ENCODE assay signal across 13 cellular contexts in genomic region chr11:114412946-114413345, GRCh38. TPM values are rescaled to one million over a fixed set of nuclear protein-coding genes. Genes with fewer than 3 reads are reported as not detected.
DNase-seq lines count a peak whose midpoint lies in the region; ATAC-seq and TF ChIP-seq lines count a peak whose summit lies in the region.
"Had no signal": no experiment of that assay in that cellular context is flagged by ENCODE, and none has a peak within 500 bp of the region (broad histone marks: within the 10 kb centered on the region; RNA-seq: fewer than 3 reads in every experiment).

No MANE protein-coding gene starts in this region.

- no peak overlapping the region for H4K91ac ChIP-seq in H9 (ENCODE audit: insufficient read length, low read depth, low read length)

- POLR2A ChIA-PET in WTC11 (lab: Charles Lee): no interaction called here
- POLR2A ChIA-PET in activated CD8-positive, alpha-beta T cell treated with anti-CD3 and anti-CD28 coated beads, Interleukin-2, amount 10 ng/mL, durations not matched to agents 7 days and 5 days (lab: Charles Lee): no interaction called here

- no peak overlapping the region for H2BK12ac ChIP-seq in H9 (ENCODE audit: insufficient read length, low read depth, low read length)

- H3K4me1 ChIP-seq in H9 (ENCODE audit: insufficient read depth, low read length): peaks cover 2% of the 10 kb centered on the region; the same call in 1 of the 2 replicates
- H3K4me1 ChIP-seq: Caco-2, HAP-1 had no signal

- no peak overlapping the region for H3K4ac ChIP-seq in H9 (ENCODE audit: low read depth, low read length)

- H2BK120ac ChIP-seq in H9 (ENCODE audit: low read depth, low read length, poor library complexity, severe bottlenecking): peak overlapping the region; percentile 6

- no peak overlapping the region for H3K27ac ChIP-seq in H9 (ENCODE audit: insufficient read length, low read depth, low read length)
- H3K27ac ChIP-seq: HL-60 had no signal

- H2AK5ac ChIP-seq in H9 (ENCODE audit: insufficient read length, low read length): no peak overlapping the region

- no peak overlapping the region for H3K23ac ChIP-seq in H9 (ENCODE audit: insufficient read length, low read depth, low read length)

- H3K36me3 Mint-ChIP-seq in H9 (ENCODE audit: insufficient read depth in 1 of 3, low read depth in 3 of 3): peaks cover 11 to 42% (median 39%) of the 10 kb centered on the region in 3 experiments
- peaks cover 30% of the 10 kb centered on the region for H3K36me3 Mint-ChIP-seq in WTC11
- peaks cover 31 to 42% of the 10 kb centered on the region in 2 donors for H3K36me3 Mint-ChIP-seq in stimulated activated naive B cell treated with anti-CD40 and anti-IgM and Interleukin-4, amounts not matched to agents 10 μg/mL and 1 μg/mL and 100 μg/mL, for 72 hours
- H3K36me3 Mint-ChIP-seq in activated CD8-positive, alpha-beta T cell treated with anti-CD3 and anti-CD28 coated beads, Interleukin-2, amount 10 ng/mL, durations not matched to agents 7 days and 5 days (ENCODE audit: low read depth): peaks cover 23% of the 10 kb centered on the region

- no peak overlapping the region for H4K5ac ChIP-seq in H9 (ENCODE audit: insufficient read length, low read depth, low read length)

- no peaks in the 10 kb centered on the region for H3K27me3 ChIP-seq in H9 (ENCODE audit: insufficient read depth, low read length)

- no peaks in the 10 kb centered on the region for H4K20me1 ChIP-seq in H9 (ENCODE audit: control insufficient read depth, insufficient read depth, insufficient read length)

- no peak overlapping the region for H2BK15ac ChIP-seq in H9 (ENCODE audit: low read depth, low read length)

- H3K56ac ChIP-seq in H9 (ENCODE audit: insufficient read length, low read depth, low read length): no peak overlapping the region

- H3K9ac ChIP-seq in H9 (ENCODE audit: extremely low read depth, insufficient read length, low read length): no peak overlapping the region

- H3K27me3 Mint-ChIP-seq in H9 (ENCODE audit: low read depth): no peaks in the 10 kb centered on the region
- no peaks in the 10 kb centered on the region for H3K27me3 Mint-ChIP-seq in WTC11 (ENCODE audit: low read depth)
- H3K27me3 Mint-ChIP-seq in stimulated activated naive B cell treated with anti-CD40 and anti-IgM and Interleukin-4, amounts not matched to agents 10 μg/mL and 1 μg/mL and 100 μg/mL, for 72 hours: no peaks in the 10 kb centered on the region
- H3K27me3 Mint-ChIP-seq in activated CD8-positive, alpha-beta T cell treated with anti-CD3 and anti-CD28 coated beads, Interleukin-2, amount 10 ng/mL, durations not matched to agents 7 days and 5 days (ENCODE audit: low read depth): no peaks in the 10 kb centered on the region

- H3K4me1 Mint-ChIP-seq in H9: peaks cover 8 to 10% of the 10 kb centered on the region in 2 experiments
- H3K4me1 Mint-ChIP-seq in WTC11: peaks cover 9% of the 10 kb centered on the region
- peaks cover 6 to 14% of the 10 kb centered on the region in 2 donors for H3K4me1 Mint-ChIP-seq in stimulated activated naive B cell treated with anti-CD40 and anti-IgM and Interleukin-4, amounts not matched to agents 10 μg/mL and 1 μg/mL and 100 μg/mL, for 72 hours
- H3K4me1 Mint-ChIP-seq in activated CD8-positive, alpha-beta T cell treated with anti-CD3 and anti-CD28 coated beads, Interleukin-2, amount 10 ng/mL, durations not matched to agents 7 days and 5 days (ENCODE audit: low read depth): no peaks in the 10 kb centered on the region

- no peaks in the 10 kb centered on the region for H3K9me3 ChIP-seq in H9 (ENCODE audit: control insufficient read depth, low read depth, low read length)
- H3K9me3 ChIP-seq: Caco-2, HAP-1 had no signal

- H3K79me1 ChIP-seq in H9 (ENCODE audit: insufficient read depth, low read depth, low read length, poor library complexity, severe bottlenecking): no peaks in the 10 kb centered on the region

- H2BK5ac ChIP-seq in H9 (ENCODE audit: insufficient read length, low read length): no peak overlapping the region

- TF ChIP-seq CTCF in H9 (conservative IDR thresholded peaks at IDR 0.05): no peak
- no peak for TF ChIP-seq CTCF in WTC11 (IDR thresholded peaks at IDR 0.05)

- no peak overlapping the region for H4K8ac ChIP-seq in H9 (replicated peaks; ENCODE audit: insufficient read length, low read depth, low read length)

- H2BK20ac ChIP-seq in H9 (ENCODE audit: low read depth, low read length, poor library complexity, severe bottlenecking): peak overlapping the region; percentile 75

- no peak overlapping the region for H3T11ph ChIP-seq in H9 (ENCODE audit: low read length)

- H3K79me2 ChIP-seq in H9 (ENCODE audit: insufficient read depth, low read length): no peaks in the 10 kb centered on the region

- H3K9me3 Mint-ChIP-seq in H9 (no peaks in the 10 kb centered on the region), WTC11 (peaks cover 6% of the 10 kb centered on the region; the same call in 1 of the 2 replicates)
- no peaks in the 10 kb centered on the region for H3K9me3 Mint-ChIP-seq in stimulated activated naive B cell treated with anti-CD40 and anti-IgM and Interleukin-4, amounts not matched to agents 10 μg/mL and 1 μg/mL and 100 μg/mL, for 72 hours
- H3K9me3 Mint-ChIP-seq in activated CD8-positive, alpha-beta T cell treated with anti-CD3 and anti-CD28 coated beads, Interleukin-2, amount 10 ng/mL, durations not matched to agents 7 days and 5 days (ENCODE audit: insufficient read depth): no peaks in the 10 kb centered on the region
- H3K9me3 Mint-ChIP-seq: CD14-positive monocyte; CD8-positive, alpha-beta T cell had no signal

- no peak for ATAC-seq in WTC11
- ATAC-seq in esophagus mucosa: peak; percentile 32
- ATAC-seq in stimulated activated naive B cell treated with anti-CD40 and anti-IgM and Interleukin-4, amounts not matched to agents 10 μg/mL and 1 μg/mL and 100 μg/mL, for 72 hours (replicated peaks): no peak
- no peak for ATAC-seq in HG03442 (IDR thresholded peaks at IDR 0.05; ENCODE audit: unreplicated experiment)
- ATAC-seq in activated CD8-positive, alpha-beta T cell treated with anti-CD3 and anti-CD28 coated beads, Interleukin-2, amount 10 ng/mL, durations not matched to agents 7 days and 5 days: no peak
- ATAC-seq: CD8-positive, alpha-beta T cell had no signal

- no peak overlapping the region for H3K4me2 ChIP-seq in H9 (ENCODE audit: insufficient read depth, insufficient read length, low read length)

- no peak overlapping the region for H3K14ac ChIP-seq in H9 (ENCODE audit: insufficient read depth, low read length)

- H3K4me3 Mint-ChIP-seq in H9 (no peak overlapping the region), WTC11 (no peak overlapping the region)
- no peak overlapping the region for H3K4me3 Mint-ChIP-seq in stimulated activated naive B cell treated with anti-CD40 and anti-IgM and Interleukin-4, amounts not matched to agents 10 μg/mL and 1 μg/mL and 100 μg/mL, for 72 hours
- no peak overlapping the region for H3K4me3 Mint-ChIP-seq in activated CD8-positive, alpha-beta T cell treated with anti-CD3 and anti-CD28 coated beads, Interleukin-2, amount 10 ng/mL, durations not matched to agents 7 days and 5 days
- H3K4me3 Mint-ChIP-seq: CD14-positive monocyte; CD8-positive, alpha-beta T cell had no signal

- CTCF ChIA-PET in WTC11 (lab: Charles Lee): interaction anchor here (1.9 kb wide), 1 partner anchor 72 kb away, joined by 7 read pairs; no protein-coding TSS in a partner anchor
- CTCF ChIA-PET in activated CD8-positive, alpha-beta T cell treated with anti-CD3 and anti-CD28 coated beads, Interleukin-2, amount 10 ng/mL, durations not matched to agents 7 days and 5 days (lab: Charles Lee): no interaction called here

- H3K27ac Mint-ChIP-seq in H9 (no peak overlapping the region), WTC11 (peak overlapping the region; percentile 32; the same call in 1 of the 2 replicates)
- peak overlapping the region; percentile 25 for H3K27ac Mint-ChIP-seq in stimulated activated naive B cell treated with anti-CD40 and anti-IgM and Interleukin-4, amounts not matched to agents 10 μg/mL and 1 μg/mL and 100 μg/mL, for 72 hours
- no peak overlapping the region for H3K27ac Mint-ChIP-seq in activated CD8-positive, alpha-beta T cell treated with anti-CD3 and anti-CD28 coated beads, Interleukin-2, amount 10 ng/mL, durations not matched to agents 7 days and 5 days
- H3K27ac Mint-ChIP-seq: CD14-positive monocyte; CD8-positive, alpha-beta T cell had no signal

- no peak overlapping the region for H3K18ac ChIP-seq in H9 (ENCODE audit: insufficient read length, low read depth, low read length)

- DNase-seq in H9 (no peak), WTC11 (ENCODE audit: low spot score) (no peak), 8988T (no peak)
- no peak for DNase-seq in stimulated activated naive B cell treated with anti-CD40 and anti-IgM and Interleukin-4, amounts not matched to agents 10 μg/mL and 1 μg/mL and 100 μg/mL, for 72 hours
- DNase-seq in activated CD8-positive, alpha-beta T cell treated with anti-CD3 and anti-CD28 coated beads, Interleukin-2, amount 10 ng/mL, durations not matched to agents 7 days and 5 days: no peak
- DNase-seq: Caco-2; CD8-positive, alpha-beta T cell; DMS53 had no signal

- H3K23me2 ChIP-seq in H9 (ENCODE audit: insufficient read length, low read depth, low read length, poor library complexity, severe bottlenecking): no peaks in the 10 kb centered on the region

- no peak overlapping the region for H2AFZ ChIP-seq in H9 (ENCODE audit: low read length)

- no CpG with 5 or more reads among the region's 4 CpGs for WGBS in H9 (ENCODE audit: extremely low coverage, insufficient read length, low lambda C conversion rate)

RNA-seq across cellular contexts. Expression of gene RBM7, which starts 12.5 kb away (rescaled TPM):
- total RNA-seq in H9 (2021): 55.5 and 56.4 TPM in 2 replicates
- 36.3 to 42.1 TPM (median 38.1 TPM) in 3 replicates for total RNA-seq in WTC11 (2021)
- total RNA-seq in esophagus mucosa: 20.2 TPM
- 10 to 100 TPM; 38.4 to 42.9 TPM for total RNA-seq in activated CD8-positive, alpha-beta T cell treated with anti-CD3 and anti-CD28 coated beads, Interleukin-2, amount 10 ng/mL, durations not matched to agents 7 days and 5 days

RNA-seq across cellular contexts. Expression of gene C11orf71, which starts 12.6 kb away (rescaled TPM):
- total RNA-seq in H9 (2021): 3.5 and 5.3 TPM in 2 replicates
- 5.9 to 7.4 TPM (median 7.3 TPM) in 3 replicates for total RNA-seq in WTC11 (2021)
- 2.9 TPM for total RNA-seq in esophagus mucosa
- total RNA-seq in activated CD8-positive, alpha-beta T cell treated with anti-CD3 and anti-CD28 coated beads, Interleukin-2, amount 10 ng/mL, durations not matched to agents 7 days and 5 days: 1 to 10 TPM; 8.2 to 8.4 TPM

RNA-seq across cellular contexts. Expression of gene REXO2, which starts 26.3 kb away (rescaled TPM):
- total RNA-seq in H9 (2021) (88.8 and 92.8 TPM in 2 replicates), WTC11 (2021) (90.2 to 99.1 TPM (median 98.8 TPM) in 3 replicates), esophagus mucosa (71.5 TPM)
- total RNA-seq in activated CD8-positive, alpha-beta T cell treated with anti-CD3 and anti-CD28 coated beads, Interleukin-2, amount 10 ng/mL, durations not matched to agents 7 days and 5 days: 10 to 100 TPM; 56.6 to 60.7 TPM

Comparison
In these comparisons a context has a peak if more than half of its experiments do, and no peak if none do; other contexts are left out.
1. H3K27ac Mint-ChIP-seq: peak in WTC11 (single experiment) and stimulated activated naive B cell treated with anti-CD40 and anti-IgM and Interleukin-4, amounts not matched to agents 10 μg/mL and 1 μg/mL and 100 μg/mL, for 72 hours (single experiment); none in H9 (0 of 3) and activated CD8-positive, alpha-beta T cell treated with anti-CD3 and anti-CD28 coated beads, Interleukin-2, amount 10 ng/mL, durations not matched to agents 7 days and 5 days (single experiment).